ENCODE assay signal across 8 cellular contexts in genomic region chr2:47271054-47272000, GRCh38.
DNase-seq lines count a peak whose midpoint lies in the region; ATAC-seq and TF ChIP-seq lines count a peak whose summit lies in the region.

No MANE protein-coding gene starts in this region.

- no peak overlapping the region for H3K4me2 ChIP-seq in osteoblast (ENCODE audit: insufficient read depth, low read length)

- H3K4me1 ChIP-seq in breast epithelium (no peaks in the 10 kb centered on the region), osteoblast (ENCODE audit: insufficient read depth, low read length) (peaks cover 28% of the 10 kb centered on the region)

- intact Hi-C loops in breast epithelium (cut with DNase I; ENCODE audit: low total_unique reads), result no loop called here

- H3K9me3 ChIP-seq in breast epithelium, result no peaks in the 10 kb centered on the region
- H3K9me3 ChIP-seq in osteoblast (ENCODE audit: low read depth, low read length), result no peaks in the 10 kb centered on the region

- DNase-seq in DMS153 treated with DMSO at 0.1 percent for 48 hours (lab: John Stamatoyannopoulos, UW; ENCODE audit: unreplicated experiment) (peak; percentile 46), NCI-H1105 treated with DMSO at 0.1 percent for 48 hours (lab: John Stamatoyannopoulos, UW) (peak; percentile 44), breast epithelium (ENCODE audit: low spot score in 2 of 2) (no peak), osteoblast (ENCODE audit: insufficient read length, low spot score, missing footprints) (no peak), ACHN (no peak)

- no peak for TF ChIP-seq CTCF in breast epithelium (IDR thresholded peaks at IDR 0.05)
- TF ChIP-seq CTCF in osteoblast (IDR thresholded peaks at IDR 0.05; ENCODE audit: extremely low read depth, low read depth, low read length), result no peak

- H3K27me3 ChIP-seq in breast epithelium, result no peaks in the 10 kb centered on the region
- no peaks in the 10 kb centered on the region for H3K27me3 ChIP-seq in osteoblast (ENCODE audit: insufficient read depth, low read length)

- H2AFZ ChIP-seq in osteoblast (ENCODE audit: low read length), result peak overlapping the region; percentile 85

- ATAC-seq in HG03457 (IDR thresholded peaks at IDR 0.05; ENCODE audit: unreplicated experiment) (no peak), HG03175 (IDR thresholded peaks at IDR 0.05; ENCODE audit: unreplicated experiment) (no peak), GM21526 (IDR thresholded peaks at IDR 0.05; ENCODE audit: low FRiP score, unreplicated experiment) (no peak)

- H3K79me2 ChIP-seq in osteoblast (ENCODE audit: insufficient read depth, low read length), result no peaks in the 10 kb centered on the region

- no peaks in the 10 kb centered on the region for H3K36me3 ChIP-seq in breast epithelium
- H3K36me3 ChIP-seq in osteoblast (ENCODE audit: insufficient read depth, low read length), result no peaks in the 10 kb centered on the region

- H3K27ac ChIP-seq in breast epithelium (peak overlapping the region; percentile 70 to 77), osteoblast (ENCODE audit: low read depth, low read length) (no peak overlapping the region)

- TF ChIP-seq POLR2A in breast epithelium (IDR thresholded peaks at IDR 0.05), result no peak

- in situ Hi-C loops in ACHN (cut with HindIII; ENCODE audit: low pct_ligation_motif_present, low pct_unique_long_range_greater_than_20kb, low sequenced_read_pairs), result no loop called here

- H3K4me3 ChIP-seq in breast epithelium (no peak overlapping the region), osteoblast (ENCODE audit: insufficient read depth, low read length) (no peak overlapping the region)

- no peaks in the 10 kb centered on the region for H4K20me1 ChIP-seq in osteoblast (ENCODE audit: insufficient read depth, low read length)

Comparison
In these comparisons a context has a peak if more than half of its experiments do, and no peak if none do; other contexts are left out.
1. DNase-seq: peak in DMS153 treated with DMSO at 0.1 percent for 48 hours (single experiment) and NCI-H1105 treated with DMSO at 0.1 percent for 48 hours (single experiment); none in breast epithelium (0 of 2), osteoblast (single experiment) and ACHN (single experiment).